ENCODE assay signal across 8 cellular contexts in the genomic region with DNA sequence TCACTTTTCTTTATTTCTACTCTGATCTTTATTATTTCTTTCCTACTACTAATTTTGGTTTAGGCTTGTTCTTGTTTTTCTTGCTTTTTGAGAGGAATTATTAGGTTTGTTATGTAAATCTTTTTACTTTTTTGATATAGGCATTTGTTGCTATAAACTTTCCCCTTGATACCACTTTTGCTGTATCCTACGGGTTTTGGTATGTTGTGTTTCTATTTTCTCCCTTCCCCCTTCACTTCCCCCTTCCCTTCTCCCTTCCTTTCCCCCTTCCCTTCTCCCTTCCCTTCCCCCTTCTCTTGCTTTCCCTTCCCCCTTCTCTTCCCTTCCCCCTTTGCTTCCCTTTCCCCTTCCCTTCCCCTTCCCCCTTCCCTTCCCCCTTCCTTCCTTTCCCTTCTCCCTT.
"Had no signal": no experiment of that assay in that cellular context is flagged by ENCODE, and none has a peak within 500 bp of the region (broad histone marks: within the 10 kb centered on the region; RNA-seq: fewer than 3 reads in every experiment).

No MANE protein-coding gene starts in this region.

- H3K4me3 ChIP-seq: GM12878 had no signal

- FAIRE-seq: G401.6, GM12878, GM12891, GM12892, GM18507, GM19239 had no signal

- DNase-seq: GDM1, GF-D8 had no signal

- ATAC-seq: GM12878 had no signal
